ENCODE assay signal across 16 cellular contexts in genomic region chr2:192327576-192327975, GRCh38.
DNase-seq lines count a peak whose midpoint lies in the region; ATAC-seq, FAIRE-seq and TF ChIP-seq lines count a peak whose summit lies in the region.
"Had no signal": no experiment of that assay in that cellular context is flagged by ENCODE, and none has a peak within 500 bp of the region (broad histone marks: within the 10 kb centered on the region; RNA-seq: fewer than 3 reads in every experiment).

No MANE protein-coding gene starts in this region.

- no peak for TF ChIP-seq CTCF in GM12878 (IDR thresholded peaks at IDR 0.05 in 2 of 3, conservative IDR thresholded peaks at IDR 0.05 in 1 of 3; ENCODE audit: control insufficient read depth in 2 of 3, extremely low read depth in 1 of 3, insufficient read depth in 1 of 3, low read depth in 3 of 3, low read length in 3 of 3)

- peak overlapping the region in 1 of 11 experiments; percentile 26; a peak in 2 of 22 replicates for H3K27ac ChIP-seq in BLaER1 treated with 17β-estradiol and CSF1 and Interleukin-3, amounts not matched to agents 10 nM and 100 nM
- H3K27ac ChIP-seq in GM12878 (ENCODE audit: control insufficient read depth, insufficient read depth), result no peak overlapping the region
- H3K27ac ChIP-seq: C4-2B, HL-60, SK-N-MC had no signal

- no peak overlapping the region for H3K9ac ChIP-seq in BLaER1 treated with 17β-estradiol and CSF1 and Interleukin-3, amounts not matched to agents 10 nM and 100 nM
- no peak overlapping the region for H3K9ac ChIP-seq in GM12878 (ENCODE audit: control insufficient read depth, insufficient read depth, low read length)

- H3K4me1 ChIP-seq in BLaER1 treated with 17β-estradiol and CSF1 and Interleukin-3, amounts not matched to agents 10 nM and 100 nM, result peaks cover 11 to 18% (median 14%) of the 10 kb centered on the region in 10 experiments
- no peaks in the 10 kb centered on the region for H3K4me1 ChIP-seq in GM12878 (ENCODE audit: control insufficient read depth, insufficient read depth, low read length)

- H3K79me2 ChIP-seq in GM12878 (ENCODE audit: control insufficient read depth, insufficient read depth, low read length), result no peaks in the 10 kb centered on the region

- SMC1A ChIA-PET in GM12878 (lab: Charles Lee; ENCODE audit: uncharacterized antibody, unreplicated experiment), result no interaction called here

- POLR2A ChIA-PET in GM12878 (lab: Charles Lee), result no interaction called here

- in situ Hi-C loops in GM12878 (cut with MboI), result no loop called here

- intact Hi-C loops in GM12878 (cut with micrococcal nuclease; ENCODE audit: unreplicated experiment) (no loop called here), Right ventricle myocardium superior (cut with DNase I) (no loop called here)

- no peaks in the 10 kb centered on the region for H3K9me3 ChIP-seq in BLaER1 treated with 17β-estradiol and CSF1 and Interleukin-3, amounts not matched to agents 10 nM and 100 nM (replicated peaks in 1 of 11)
- H3K9me3 ChIP-seq in GM12878 (replicated peaks; ENCODE audit: control insufficient read depth, insufficient read depth, low read length), result no peaks in the 10 kb centered on the region

- H4K20me1 ChIP-seq in BLaER1 treated with 17β-estradiol and CSF1 and Interleukin-3, amounts not matched to agents 10 nM and 100 nM, result no peaks in the 10 kb centered on the region
- H4K20me1 ChIP-seq in GM12878 (ENCODE audit: control insufficient read depth, insufficient read depth), result no peaks in the 10 kb centered on the region

- no peak for TF ChIP-seq RAD21 in GM12878 (IDR thresholded peaks at IDR 0.05; ENCODE audit: insufficient read depth, low read depth, low read length)

- 0% methylated on average over 1 of the region's 1 CpG for WGBS in GM12878 (ENCODE audit: insufficient coverage, insufficient replicate concordance, low lambda C conversion rate, missing lambda C conversion rate)

- BruUV-seq in GM12878 (replicated peaks; lab: Mats Ljungman, UMichigan), result no TSS peak

- no peak for FAIRE-seq in GM12878 (lab: Jason Lieb, UNC)
- FAIRE-seq: A204.1, HTR-8/SVneo had no signal

- ATAC-seq in GM18868 (IDR thresholded peaks at IDR 0.05; ENCODE audit: unreplicated experiment) (peak; percentile 42), HG02870 (IDR thresholded peaks at IDR 0.05; ENCODE audit: unreplicated experiment) (peak; percentile 45), GM12878 (peak; percentile 38; the same call in 2 of the 3 replicates), Right ventricle myocardium superior (ENCODE audit: poor library complexity) (no peak)

- TF ChIP-seq EP300 in GM12878 (IDR thresholded peaks at IDR 0.05; ENCODE audit: borderline replicate concordance in 1 of 2, control insufficient read depth in 1 of 2, low read depth in 2 of 2, low read length in 2 of 2), result no peak

- H3K4me3 ChIP-seq in BLaER1 treated with 17β-estradiol and CSF1 and Interleukin-3, amounts not matched to agents 10 nM and 100 nM, result no peak overlapping the region
- H3K4me3 ChIP-seq in GM12878, result no peak overlapping the region
- H3K4me3 ChIP-seq: SK-N-MC had no signal

- DNase-seq in GM12878 (ENCODE audit: low read depth, low spot score), result peak; percentile 11
- no peak for DNase-seq in stimulated activated CD4-positive, alpha-beta T cell treated with anti-CD3 and anti-CD28 coated beads, Interleukin-4, amount 100 ng/mL, for 24 hours
- DNase-seq in Right ventricle myocardium superior, result no peak
- DNase-seq in NCI-H526 (lab: John Stamatoyannopoulos, UW), result no peak
- DNase-seq: DMS153, H7, NCI-H1417 treated with DMSO at 0.1 percent for 48 hours, NCI-H1930 had no signal

- no peaks in the 10 kb centered on the region for H3K27me3 ChIP-seq in BLaER1 treated with 17β-estradiol and CSF1 and Interleukin-3, amounts not matched to agents 10 nM and 100 nM
- no peaks in the 10 kb centered on the region for H3K27me3 ChIP-seq in GM12878 (replicated peaks in 1 of 2; ENCODE audit: control insufficient read depth in 2 of 2, insufficient read depth in 2 of 2, low read length in 1 of 2)

- TF ChIP-seq POLR2A in GM12878 (IDR thresholded peaks at IDR 0.05; ENCODE audit: low read depth, low read length), result no peak

- H2AFZ ChIP-seq in GM12878 (ENCODE audit: control insufficient read depth, low read depth, low read length), result no peak overlapping the region

- peak overlapping the region; percentile 14 to 67 (median 35); a peak in 15 of 22 replicates for H3K4me2 ChIP-seq in BLaER1 treated with 17β-estradiol and CSF1 and Interleukin-3, amounts not matched to agents 10 nM and 100 nM
- peak overlapping the region; percentile 22 for H3K4me2 ChIP-seq in GM12878 (ENCODE audit: control insufficient read depth, insufficient read depth)

- no peaks in the 10 kb centered on the region for H3K36me3 ChIP-seq in BLaER1 treated with 17β-estradiol and CSF1 and Interleukin-3, amounts not matched to agents 10 nM and 100 nM
- H3K36me3 ChIP-seq in GM12878 (ENCODE audit: control insufficient read depth in 2 of 2, insufficient read depth in 2 of 2, low read length in 1 of 2), result no peaks in the 10 kb centered on the region

- CTCF ChIA-PET in GM12878 (lab: Yijun Ruan, JAX), result interaction anchor here (1.2 kb wide), 1 partner anchor 54 kb away, joined by 3 read pairs; no protein-coding TSS in a partner anchor

- RAD21 ChIA-PET in GM12878 (lab: Charles Lee; ENCODE audit: unreplicated experiment), result no interaction called here

TF ChIP-seq in GM12878, 131 proteins besides CTCF, POLR2A, EP300 and RAD21 (continues in another document):
- TF ChIP-seq BCL11A (IDR thresholded peaks at IDR 0.05; ENCODE audit: low read depth, low read length) (no peak), BCLAF1 (IDR thresholded peaks at IDR 0.05) (no peak), REST (IDR thresholded peaks at IDR 0.05; ENCODE audit: low read depth, low read length) (no peak), SMARCA5 (IDR thresholded peaks at IDR 0.05) (no peak), IKZF2 (IDR thresholded peaks at IDR 0.05) (peak in 1 of 2 experiments; percentile 9; a peak in 1 of 4 replicates)
